In the genomic region with DNA sequence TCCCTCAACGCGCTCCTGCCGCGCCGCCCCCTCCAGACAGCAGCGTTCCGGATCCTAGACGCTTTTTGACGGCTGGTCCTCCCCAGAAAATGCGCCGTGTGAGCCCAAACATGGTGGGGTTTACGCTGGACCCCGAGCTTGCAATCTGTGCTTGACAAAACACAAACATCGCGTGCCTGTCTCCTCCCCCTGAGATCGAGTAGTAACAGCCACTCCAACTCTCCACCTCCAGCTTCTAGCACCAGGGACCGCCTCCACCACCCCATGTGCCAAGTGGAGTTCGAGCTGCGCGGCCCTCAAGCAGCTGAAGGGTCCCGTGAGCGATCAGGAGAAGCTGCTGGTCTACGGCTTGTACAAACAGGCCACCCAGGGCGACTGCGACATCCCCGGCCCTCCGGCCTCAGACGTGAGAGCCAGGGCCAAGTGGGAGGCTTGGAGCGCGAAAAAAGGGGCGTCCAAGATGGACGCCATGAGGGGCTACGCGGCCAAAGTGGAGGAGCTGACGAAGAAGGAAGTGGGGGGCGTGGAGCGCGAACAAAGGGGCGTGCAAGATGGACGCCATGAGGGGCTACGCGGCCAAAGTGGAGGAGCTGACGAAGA, we compare ENCODE assay signal across 8 cellular contexts. TPM values are rescaled to one million over a fixed set of nuclear protein-coding genes. Genes with fewer than 3 reads are reported as not detected.
DNase-seq lines count a peak whose midpoint lies in the region; TF ChIP-seq lines count a peak whose summit lies in the region.

No MANE protein-coding gene starts in this region.

- peaks cover 8% of the 10 kb centered on the region for H4K20me1 ChIP-seq in neural progenitor cell (ENCODE audit: low read depth)

- in situ Hi-C loops in KBM-7 (cut with MboI; ENCODE audit: low pct_unique_long_range_greater_than_20kb, low sequenced_read_pairs) = no loop called here

- peak; percentile 50 for DNase-seq in NCI-H1436 (lab: John Stamatoyannopoulos, UW)
- no peak for DNase-seq in NCI-H1436 treated with DMSO at 0.1 percent for 48 hours (lab: John Stamatoyannopoulos, UW)
- peak; percentile 22 for DNase-seq in HuH-7 (ENCODE audit: low spot score)
- peak; percentile 31 for DNase-seq in activated CD4-positive, alpha-beta memory T cell treated with anti-CD3 and anti-CD28 coated beads, Interleukin-2, amount 10 ng/mL, durations not matched to agents 7 days and 5 days
- DNase-seq in foreskin fibroblast = peak; percentile 48 to 74
- DNase-seq in neural progenitor cell (ENCODE audit: low spot score) = peak; percentile 36
- no peak for DNase-seq in NCI-H1048 (lab: John Stamatoyannopoulos, UW)
- no peak for DNase-seq in KBM-7

- H3K36me3 Mint-ChIP-seq in activated CD4-positive, alpha-beta memory T cell treated with anti-CD3 and anti-CD28 coated beads, Interleukin-2, amount 10 ng/mL, durations not matched to agents 7 days and 5 days (ENCODE audit: low read depth) = peaks cover 38% of the 10 kb centered on the region
- peaks cover 46% of the 10 kb centered on the region for H3K36me3 Mint-ChIP-seq in neural progenitor cell

- peaks cover 6% of the 10 kb centered on the region for H3K9me3 Mint-ChIP-seq in activated CD4-positive, alpha-beta memory T cell treated with anti-CD3 and anti-CD28 coated beads, Interleukin-2, amount 10 ng/mL, durations not matched to agents 7 days and 5 days
- peaks cover 24% of the 10 kb centered on the region for H3K9me3 Mint-ChIP-seq in neural progenitor cell

- peak overlapping the region; percentile 99 for H3K4me2 ChIP-seq in neural progenitor cell

- H3F3A ChIP-seq in neural progenitor cell (ENCODE audit: low read depth) = peaks cover 39% of the 10 kb centered on the region

- peak overlapping the region; percentile 2 for H3K9ac ChIP-seq in neural progenitor cell

- peak overlapping the region; percentile 79 for H3K27ac Mint-ChIP-seq in activated CD4-positive, alpha-beta memory T cell treated with anti-CD3 and anti-CD28 coated beads, Interleukin-2, amount 10 ng/mL, durations not matched to agents 7 days and 5 days
- H3K27ac Mint-ChIP-seq in neural progenitor cell = peak overlapping the region; percentile 97

- peaks cover 41% of the 10 kb centered on the region for H3K79me2 ChIP-seq in neural progenitor cell (ENCODE audit: low read depth)

- H3K36me3 ChIP-seq in neural progenitor cell = no peaks in the 10 kb centered on the region

- CTCF ChIA-PET in activated CD4-positive, alpha-beta memory T cell treated with anti-CD3 and anti-CD28 coated beads, Interleukin-2, amount 10 ng/mL, durations not matched to agents 7 days and 5 days (lab: Charles Lee) = interaction anchor here (0.6 to 3.9 kb wide), 17 partner anchors 9 to 1961 kb away, joined by 3 to 15 read pairs (median 5); a partner anchor contains a TSS

- peaks cover 26% of the 10 kb centered on the region for H3K4me1 ChIP-seq in neural progenitor cell

- no peaks in the 10 kb centered on the region for H3K27me3 Mint-ChIP-seq in activated CD4-positive, alpha-beta memory T cell treated with anti-CD3 and anti-CD28 coated beads, Interleukin-2, amount 10 ng/mL, durations not matched to agents 7 days and 5 days
- H3K27me3 Mint-ChIP-seq in neural progenitor cell (ENCODE audit: insufficient read depth, low read depth) = peaks cover 9% of the 10 kb centered on the region

- POLR2A ChIA-PET in activated CD4-positive, alpha-beta memory T cell treated with anti-CD3 and anti-CD28 coated beads, Interleukin-2, amount 10 ng/mL, durations not matched to agents 7 days and 5 days (lab: Charles Lee) = interaction anchor here (0.7 to 6.4 kb wide), 10 partner anchors 9 to 227 kb away, joined by 3 to 59 read pairs (median 4); a partner anchor contains a TSS

- H2AFZ ChIP-seq in neural progenitor cell (replicated peaks) = peak overlapping the region; percentile 59

- no peaks in the 10 kb centered on the region for H3K9me3 ChIP-seq in neural progenitor cell (ENCODE audit: low read depth)

- TF ChIP-seq CTCF in foreskin fibroblast (IDR thresholded peaks at IDR 0.05; ENCODE audit: low read depth, low read length) (no peak), neural progenitor cell (IDR thresholded peaks at IDR 0.05) (no peak)

- no peak overlapping the region for H3K27ac ChIP-seq in neural progenitor cell

- H3K4me3 ChIP-seq in foreskin fibroblast (ENCODE audit: low read depth in 1 of 2, low read length in 2 of 2) (peak overlapping the region; percentile 73), neural progenitor cell (peak overlapping the region; percentile 64)

- H3K27me3 ChIP-seq in neural progenitor cell = no peaks in the 10 kb centered on the region

- H3K4me1 Mint-ChIP-seq in activated CD4-positive, alpha-beta memory T cell treated with anti-CD3 and anti-CD28 coated beads, Interleukin-2, amount 10 ng/mL, durations not matched to agents 7 days and 5 days = peaks cover 34% of the 10 kb centered on the region
- peaks cover 30% of the 10 kb centered on the region for H3K4me1 Mint-ChIP-seq in neural progenitor cell

- peak overlapping the region; percentile 86 for H3K4me3 Mint-ChIP-seq in activated CD4-positive, alpha-beta memory T cell treated with anti-CD3 and anti-CD28 coated beads, Interleukin-2, amount 10 ng/mL, durations not matched to agents 7 days and 5 days
- peak overlapping the region; percentile 88 for H3K4me3 Mint-ChIP-seq in neural progenitor cell

RNA-seq across cellular contexts. Expression of a gene that starts 0.7 kb away (rescaled TPM):
- 10 to 100 TPM; 23.1 to 25.6 TPM for total RNA-seq in activated CD4-positive, alpha-beta memory T cell treated with anti-CD3 and anti-CD28 coated beads, Interleukin-2, amount 10 ng/mL, durations not matched to agents 7 days and 5 days
- total RNA-seq in neural progenitor cell (ENCODE audit: low replicate concordance) = 15.6 and 30.8 TPM in 2 replicates

RNA-seq across cellular contexts. Expression of a gene that starts 20.3 kb away (rescaled TPM):
- total RNA-seq in activated CD4-positive, alpha-beta memory T cell treated with anti-CD3 and anti-CD28 coated beads, Interleukin-2, amount 10 ng/mL, durations not matched to agents 7 days and 5 days = 10 to 100 TPM in 1 of 2 experiments, 1 to 10 TPM in 1; 8.2 to 10.6 TPM
- 13.4 and 24.3 TPM in 2 replicates for total RNA-seq in neural progenitor cell (ENCODE audit: low replicate concordance)

RNA-seq across cellular contexts. Expression of a gene that starts 29.4 kb away (rescaled TPM):
- total RNA-seq in activated CD4-positive, alpha-beta memory T cell treated with anti-CD3 and anti-CD28 coated beads, Interleukin-2, amount 10 ng/mL, durations not matched to agents 7 days and 5 days = 10 to 100 TPM; 46.0 to 54.1 TPM
- total RNA-seq in neural progenitor cell (ENCODE audit: low replicate concordance) = 131 and 309 TPM in 2 replicates

RNA-seq across cellular contexts. Expression of a gene that starts 29.4 kb away (rescaled TPM):
- 10 to 100 TPM; 12.8 to 15.8 TPM for total RNA-seq in activated CD4-positive, alpha-beta memory T cell treated with anti-CD3 and anti-CD28 coated beads, Interleukin-2, amount 10 ng/mL, durations not matched to agents 7 days and 5 days
- 22.3 and 26.1 TPM in 2 replicates for total RNA-seq in neural progenitor cell (ENCODE audit: low replicate concordance)

RNA-seq across cellular contexts. Expression of a gene that starts 38.1 kb away (rescaled TPM):
- 10 to 100 TPM; 61.1 to 63.9 TPM for total RNA-seq in activated CD4-positive, alpha-beta memory T cell treated with anti-CD3 and anti-CD28 coated beads, Interleukin-2, amount 10 ng/mL, durations not matched to agents 7 days and 5 days
- 13.6 and 19.3 TPM in 2 replicates for total RNA-seq in neural progenitor cell (ENCODE audit: low replicate concordance)

Comparison
In these comparisons a context has a peak if more than half of its experiments do, and no peak if none do; other contexts are left out.
1. DNase-seq: peak in NCI-H1436 (single experiment), HuH-7 (single experiment), activated CD4-positive, alpha-beta memory T cell treated with anti-CD3 and anti-CD28 coated beads, Interleukin-2, amount 10 ng/mL, durations not matched to agents 7 days and 5 days (single experiment), foreskin fibroblast (2 of 2) and neural progenitor cell (single experiment); none in NCI-H1436 treated with DMSO at 0.1 percent for 48 hours (single experiment), NCI-H1048 (single experiment) and KBM-7 (single experiment).